25 cellular contexts compared by ENCODE assay signal in the genomic region with DNA sequence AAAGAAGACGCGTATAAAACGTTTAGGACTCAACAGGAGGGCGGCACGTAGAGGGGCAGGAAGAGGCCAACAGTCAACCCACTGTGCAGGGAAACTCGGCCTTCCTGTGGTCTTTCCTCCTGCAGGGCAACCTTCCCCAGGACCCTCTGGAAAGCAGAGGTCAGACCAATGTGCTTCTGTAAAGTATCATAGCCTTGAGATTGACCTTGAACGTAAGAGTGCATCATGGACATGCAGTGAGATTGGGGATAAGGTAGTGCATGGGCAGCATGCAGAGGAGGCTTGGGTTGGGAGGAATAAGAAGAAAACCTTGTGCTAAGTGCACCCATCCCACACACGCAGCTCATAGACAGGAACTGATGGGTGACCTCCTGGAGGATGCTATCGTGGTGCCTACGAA.
"Had no signal": no experiment of that assay in that cellular context is flagged by ENCODE, and none has a peak within 500 bp of the region (broad histone marks: within the 10 kb centered on the region; RNA-seq: fewer than 3 reads in every experiment).

No MANE protein-coding gene starts in this region.

- DNase-seq: dermis blood vessel endothelial cell; dorsolateral prefrontal cortex; effector CD8-positive, alpha-beta T cell; effector memory CD8-positive, alpha-beta T cell; esophagus squamous epithelium; foreskin fibroblast; foreskin melanocyte; gastrocnemius medialis; glutamatergic neuron; head of caudate nucleus; heart right ventricle; hippocampal formation; left cardiac atrium; left lung; left ventricle myocardium superior; lower lobe of right lung; mesenchymal stem cell; mucosa of descending colon had no signal

- H3K9me3 Mint-ChIP-seq: effector memory CD8-positive, alpha-beta T cell; endodermal cell; mesothelial cell of epicardium had no signal

- H3K27ac ChIP-seq: coronary artery, dorsolateral prefrontal cortex, epithelial cell of prostate, esophagus squamous epithelium, gastrocnemius medialis, heart right ventricle, left lung, lower lobe of right lung had no signal

- H3K27me3 ChIP-seq: gastrocnemius medialis had no signal

- H3K36me3 Mint-ChIP-seq: mesothelial cell of epicardium had no signal

- H3K36me3 ChIP-seq: esophagus squamous epithelium, gastrocnemius medialis, heart right ventricle, left lung, lower lobe of right lung had no signal

- H3K4me3 ChIP-seq: coronary artery, dorsolateral prefrontal cortex, esophagus squamous epithelium, gastrocnemius medialis, heart right ventricle, left lung, lower lobe of right lung, mucosa of descending colon had no signal

- H3K4me3 Mint-ChIP-seq: effector memory CD8-positive, alpha-beta T cell; endodermal cell; mesothelial cell of epicardium had no signal

- H3K4me1 ChIP-seq: esophagus squamous epithelium, gastrocnemius medialis, heart right ventricle, left lung, lower lobe of right lung had no signal

- H3K27ac Mint-ChIP-seq: effector memory CD8-positive, alpha-beta T cell; endodermal cell; mesothelial cell of epicardium had no signal

- FAIRE-seq: endometrium, islet of Langerhans, keratinocyte had no signal

- ATAC-seq: effector memory CD8-positive, alpha-beta T cell; gastrocnemius medialis; heart right ventricle; left cardiac atrium; left lung; left ventricle myocardium superior; lower lobe of right lung; mucosa of descending colon had no signal

- H3K9me3 ChIP-seq: esophagus squamous epithelium, gastrocnemius medialis, heart right ventricle, left lung, lower lobe of right lung, mucosa of descending colon had no signal

- H3K4me1 Mint-ChIP-seq: endodermal cell, mesothelial cell of epicardium had no signal
